In genomic region chr21:38861989-38862683, GRCh38 we compare ENCODE assay signal across 13 cellular contexts. TPM values are rescaled to one million over a fixed set of nuclear protein-coding genes. Genes with fewer than 3 reads are reported as not detected.
DNase-seq lines count a peak whose midpoint lies in the region; ATAC-seq and TF ChIP-seq lines count a peak whose summit lies in the region.
"Had no signal": no experiment of that assay in that cellular context is flagged by ENCODE, and none has a peak within 500 bp of the region (broad histone marks: within the 10 kb centered on the region; RNA-seq: fewer than 3 reads in every experiment).

No MANE protein-coding gene starts in this region.

- CTCF ChIA-PET in OCI-LY7 (lab: Charles Lee; ENCODE audit: unreplicated experiment), result no interaction called here

- H3K36me3 ChIP-seq in OCI-LY7 (ENCODE audit: insufficient read depth, low read length), result no peaks in the 10 kb centered on the region

- POLR2A ChIA-PET in OCI-LY7 (lab: Charles Lee), result interaction anchor here (1.1 to 2.0 kb wide), 2 partner anchors 10 to 27 kb away, joined by 5 read pairs; no protein-coding TSS in a partner anchor

- intact Hi-C loops in OCI-LY7 (cut with micrococcal nuclease; ENCODE audit: unreplicated experiment), result loop anchor here (5.0 kb wide), 2 partner anchors 55 to 155 kb away; partner anchors contain the start of gene ETS2

- no peaks in the 10 kb centered on the region for H3K9me3 ChIP-seq in OCI-LY7 (ENCODE audit: low read length)

- no peak for TF ChIP-seq CTCF in GM12864 (IDR thresholded peaks at IDR 0.05; ENCODE audit: low read depth, low read length, missing control alignments)
- no peak for TF ChIP-seq CTCF in OCI-LY7 (conservative IDR thresholded peaks at IDR 0.05; ENCODE audit: low read length)

- H3K27ac ChIP-seq in OCI-LY7 (ENCODE audit: low read depth, low read length, poor library complexity, severe bottlenecking), result peak overlapping the region; percentile 78

- peak overlapping the region; percentile 82 for H2AFZ ChIP-seq in OCI-LY7 (ENCODE audit: low read length)

- DNase-seq in GM12864 (ENCODE audit: low read depth) (peak; percentile 52), OCI-LY7 (ENCODE audit: low spot score) (peak; percentile 91), NCI-H187 treated with DMSO at 0.1 percent for 48 hours (lab: John Stamatoyannopoulos, UW) (no peak), NCI-H1694 treated with DMSO at 0.1 percent for 48 hours (lab: John Stamatoyannopoulos, UW) (no peak), NCI-H446 treated with DMSO at 0.1 percent for 48 hours (lab: John Stamatoyannopoulos, UW) (no peak)
- no peak for DNase-seq in activated effector memory CD4-positive, alpha-beta T cell treated with anti-CD3 and anti-CD28 coated beads, Interleukin-2, amount 50 U/mL, for 16 hours
- DNase-seq: activated naive CD4-positive, alpha-beta T cell treated with anti-CD3 and anti-CD28 coated beads, Interleukin-2, amount 50 U/mL, for 16 hours; CD4-positive, alpha-beta memory T cell; GOT3; kidney glomerular epithelial cell; NCI-H2029 had no signal

- no TSS peak for BruUV-seq in OCI-LY7 (replicated peaks; lab: Mats Ljungman, UMichigan)

- H4K20me1 ChIP-seq in OCI-LY7 (ENCODE audit: insufficient read depth, low read length), result no peaks in the 10 kb centered on the region

- H3K79me2 ChIP-seq in OCI-LY7 (ENCODE audit: insufficient read depth, low read depth, low read length), result no peaks in the 10 kb centered on the region

- H3K4me1 ChIP-seq in OCI-LY7 (ENCODE audit: insufficient read depth, low read length, poor library complexity, severe bottlenecking), result peaks cover 44% of the 10 kb centered on the region

- ATAC-seq in GM21367 (IDR thresholded peaks at IDR 0.05; ENCODE audit: unreplicated experiment) (peak; percentile 87), HG03139 (IDR thresholded peaks at IDR 0.05; ENCODE audit: unreplicated experiment) (peak; percentile 87)

- no peak overlapping the region for H3K4me3 ChIP-seq in GM12864 (ENCODE audit: low read depth, low read length)
- peak overlapping the region; percentile 24 for H3K4me3 ChIP-seq in OCI-LY7 (ENCODE audit: low read depth, low read length, poor library complexity, severe bottlenecking)

- no peaks in the 10 kb centered on the region for H3K9me2 ChIP-seq in OCI-LY7 (ENCODE audit: insufficient read depth, low read length)

- H3K4me2 ChIP-seq in OCI-LY7 (ENCODE audit: low read length), result peak overlapping the region; percentile 71

RNA-seq across cellular contexts. Expression of gene ETS2, which starts 56.4 kb away (rescaled TPM):
- 9.8 and 10.3 TPM in 2 replicates for total RNA-seq in OCI-LY7 (2014; rRNA removed; shearing (Covaris generic))
- total RNA-seq in OCI-LY7 (2022), result 23.1 and 24.1 TPM in 2 replicates

Comparison
In these comparisons a context has a peak if more than half of its experiments do, and no peak if none do; other contexts are left out.
1. DNase-seq: peak in GM12864 (single experiment) and OCI-LY7 (single experiment); none in NCI-H187 treated with DMSO at 0.1 percent for 48 hours (single experiment), activated effector memory CD4-positive, alpha-beta T cell treated with anti-CD3 and anti-CD28 coated beads, Interleukin-2, amount 50 U/mL, for 16 hours (single experiment), NCI-H1694 treated with DMSO at 0.1 percent for 48 hours (single experiment) and NCI-H446 treated with DMSO at 0.1 percent for 48 hours (single experiment).